In genomic region chr6:166952567-166953464, GRCh38 we compare ENCODE assay signal across 13 cellular contexts. TPM values are rescaled to one million over a fixed set of nuclear protein-coding genes. Genes with fewer than 3 reads are reported as not detected.
DNase-seq lines count a peak whose midpoint lies in the region; ATAC-seq and TF ChIP-seq lines count a peak whose summit lies in the region.
"Had no signal": no experiment of that assay in that cellular context is flagged by ENCODE, and none has a peak within 500 bp of the region (broad histone marks: within the 10 kb centered on the region; RNA-seq: fewer than 3 reads in every experiment).

No MANE protein-coding gene starts in this region.

- H3K4me3 Mint-ChIP-seq in T-cell, result peak overlapping the region; percentile 92
- peak overlapping the region; percentile 84 to 94 for H3K4me3 Mint-ChIP-seq in activated T-cell treated with anti-CD3 and anti-CD28 coated beads, Interleukin-2, amount 50 U/mL, for 72 hours
- no peak overlapping the region for H3K4me3 Mint-ChIP-seq in endodermal cell

- H3K4me3 ChIP-seq in endodermal cell (ENCODE audit: low read length), result no peak overlapping the region
- no peak overlapping the region for H3K4me3 ChIP-seq in SK-N-SH (ENCODE audit: low read depth in 2 of 2, low read length in 1 of 2)

- H3F3A ChIP-seq in SK-N-SH (replicated peaks; ENCODE audit: insufficient read depth), result no peaks in the 10 kb centered on the region

- no peaks in the 10 kb centered on the region for H3K9me2 ChIP-seq in SK-N-SH

- no peak overlapping the region for H3K27ac ChIP-seq in endodermal cell (ENCODE audit: low read depth, low read length)
- no peak overlapping the region for H3K27ac ChIP-seq in SK-N-SH (ENCODE audit: low read depth in 2 of 2, low read length in 1 of 2)
- H3K27ac ChIP-seq: RWPE1 had no signal

- no peak for TF ChIP-seq RAD21 in SK-N-SH (IDR thresholded peaks at IDR 0.05; ENCODE audit: low read length)

- TF ChIP-seq CTCF in endodermal cell (conservative IDR thresholded peaks at IDR 0.05) (no peak), SK-N-SH (IDR thresholded peaks at IDR 0.05) (no peak)

- POLR2A ChIA-PET in T-cell (lab: Charles Lee) (interaction anchor here in 1 of 2 donors (0.7 to 1.8 kb wide), 5 partner anchors 10 to 37 kb away, joined by 3 to 5 read pairs (median 4); no protein-coding TSS in a partner anchor), SK-N-SH (lab: Yijun Ruan, JAX) (no interaction called here)

- no peak for ATAC-seq in T-cell (replicated peaks in 1 of 4)
- ATAC-seq in activated T-cell treated with anti-CD3 and anti-CD28 coated beads, Interleukin-2, amount 50 U/mL, for 72 hours (replicated peaks in 1 of 2), result no peak
- ATAC-seq in GM19328 (IDR thresholded peaks at IDR 0.05; ENCODE audit: unreplicated experiment), result no peak
- ATAC-seq in GM18511 (IDR thresholded peaks at IDR 0.05; ENCODE audit: unreplicated experiment), result no peak

- H3K36me3 ChIP-seq in endodermal cell (ENCODE audit: control insufficient read depth, insufficient read depth, low read length), result no peaks in the 10 kb centered on the region
- peaks cover 0 to 7% of the 10 kb centered on the region in 2 experiments for H3K36me3 ChIP-seq in SK-N-SH (replicated peaks in 1 of 2; ENCODE audit: control insufficient read depth in 1 of 2, insufficient read depth in 2 of 2, low read length in 1 of 2)

- H3K27ac Mint-ChIP-seq in T-cell (peak overlapping the region; percentile 93 to 98), endodermal cell (no peak overlapping the region)
- H3K27ac Mint-ChIP-seq in activated T-cell treated with anti-CD3 and anti-CD28 coated beads, Interleukin-2, amount 50 U/mL, for 72 hours, result peak overlapping the region; percentile 79
- H3K27ac Mint-ChIP-seq: mesothelial cell of epicardium had no signal

- H3K9ac ChIP-seq in endodermal cell (ENCODE audit: extremely low read depth, low read length, poor library complexity, severe bottlenecking) (no peak overlapping the region), SK-N-SH (no peak overlapping the region)

- peak in 19 of 34 experiments; percentile 18 to 57 (median 34) for DNase-seq in T-cell
- peak; percentile 28 to 37 for DNase-seq in activated T-cell treated with anti-CD3 and anti-CD28 coated beads, Interleukin-2, amount 50 U/mL, for 72 hours
- peak; percentile 28 for DNase-seq in endodermal cell
- peak; percentile 10 for DNase-seq in stimulated activated naive CD4-positive, alpha-beta T cell treated with Interleukin-2 at 50 U/mL for 16 hours (lab: John Stamatoyannopoulos, UW)
- DNase-seq in NCI-H82 treated with DMSO at 0.1 percent for 48 hours (lab: John Stamatoyannopoulos, UW; ENCODE audit: unreplicated experiment), result no peak
- DNase-seq in SK-N-SH, result no peak
- DNase-seq: cerebellar nuclear complex, NCI-H1417 treated with DMSO at 0.1 percent for 48 hours, NCI-H510A had no signal

- no peaks in the 10 kb centered on the region for H3K9me3 Mint-ChIP-seq in T-cell
- no peaks in the 10 kb centered on the region for H3K9me3 Mint-ChIP-seq in activated T-cell treated with anti-CD3 and anti-CD28 coated beads, Interleukin-2, amount 50 U/mL, for 72 hours
- H3K9me3 Mint-ChIP-seq in endodermal cell, result peaks cover 3% of the 10 kb centered on the region
- H3K9me3 Mint-ChIP-seq: mesothelial cell of epicardium had no signal

- CTCF ChIA-PET in T-cell (lab: Charles Lee), result interaction anchor here (0.7 to 2.2 kb wide), 6 partner anchors 11 to 37 kb away, joined by 3 to 14 read pairs (median 4); no protein-coding TSS in a partner anchor
- CTCF ChIA-PET in SK-N-SH (lab: Yijun Ruan, JAX), result interaction anchor here (1.0 to 2.9 kb wide), 13 partner anchors 10 to 189 kb away, joined by 3 to 13 read pairs (median 6); no protein-coding TSS in a partner anchor

- H3K36me3 Mint-ChIP-seq in T-cell (peaks cover 32% of the 10 kb centered on the region), endodermal cell (ENCODE audit: low read depth) (peaks cover 16% of the 10 kb centered on the region)
- H3K36me3 Mint-ChIP-seq in activated T-cell treated with anti-CD3 and anti-CD28 coated beads, Interleukin-2, amount 50 U/mL, for 72 hours (ENCODE audit: insufficient read depth in 2 of 2), result peaks cover 0 to 2% of the 10 kb centered on the region in 2 donors

- WGBS in endodermal cell (ENCODE audit: insufficient coverage in 1 of 2, insufficient read length in 1 of 2), 2 experiments, result 90 to 92% methylated on average over 13 to 17 of the region's 17 CpGs
- 95% methylated on average over 17 of the region's 17 CpGs for WGBS in SK-N-SH (ENCODE audit: low lambda C conversion rate)

- no peak for TF ChIP-seq EP300 in SK-N-SH (IDR thresholded peaks at IDR 0.05; ENCODE audit: borderline replicate concordance in 1 of 2, low read depth in 1 of 2, low read length in 1 of 2)

- H3K79me2 ChIP-seq in SK-N-SH (ENCODE audit: insufficient read depth), result no peaks in the 10 kb centered on the region

- H3K27me3 ChIP-seq in endodermal cell (ENCODE audit: control insufficient read depth, insufficient read depth, low read length, poor library complexity, severe bottlenecking) (peaks cover 8% of the 10 kb centered on the region), SK-N-SH (ENCODE audit: insufficient read depth) (no peaks in the 10 kb centered on the region)

- H3K27me3 Mint-ChIP-seq in T-cell (no peaks in the 10 kb centered on the region), endodermal cell (ENCODE audit: insufficient read depth) (peaks cover 15% of the 10 kb centered on the region)
- no peaks in the 10 kb centered on the region for H3K27me3 Mint-ChIP-seq in activated T-cell treated with anti-CD3 and anti-CD28 coated beads, Interleukin-2, amount 50 U/mL, for 72 hours (ENCODE audit: low read depth)

- no peaks in the 10 kb centered on the region for H4K20me1 ChIP-seq in SK-N-SH (ENCODE audit: insufficient read depth)

- H3K4me2 ChIP-seq in SK-N-SH, result no peak overlapping the region

- H2AFZ ChIP-seq in SK-N-SH (ENCODE audit: low read depth), result no peak overlapping the region

- H3K4me1 ChIP-seq in endodermal cell (ENCODE audit: control insufficient read depth, insufficient read depth, low read length) (no peaks in the 10 kb centered on the region), SK-N-SH (ENCODE audit: control insufficient read depth in 1 of 2, insufficient read depth in 2 of 2, low read depth in 1 of 2, low read length in 1 of 2) (peaks cover 0 to 14% of the 10 kb centered on the region in 2 experiments; a peak in 1 of 4 replicates)

- H3K4me1 Mint-ChIP-seq in T-cell (peaks cover 63 to 73% (median 67%) of the 10 kb centered on the region in 3 donors), endodermal cell (peaks cover 12% of the 10 kb centered on the region)
- peaks cover 73% of the 10 kb centered on the region for H3K4me1 Mint-ChIP-seq in activated T-cell treated with anti-CD3 and anti-CD28 coated beads, Interleukin-2, amount 50 U/mL, for 72 hours (ENCODE audit: low read depth)

- H3K9me3 ChIP-seq in endodermal cell (ENCODE audit: control insufficient read depth, low read length) (no peaks in the 10 kb centered on the region), SK-N-SH (no peaks in the 10 kb centered on the region)

TF ChIP-seq in SK-N-SH, 30 proteins besides CTCF, POLR2A, EP300 and RAD21:
- no peak for TF ChIP-seq RXRA (IDR thresholded peaks at IDR 0.05; ENCODE audit: borderline replicate concordance, low read depth)
- no peak for TF ChIP-seq MAX (IDR thresholded peaks at IDR 0.05; ENCODE audit: low read depth)
TF ChIP-seq in SK-N-SH: peak in this region for 0.

RNA-seq across cellular contexts. Expression of gene RNASET2, which starts 3.5 kb away (rescaled TPM):
- total RNA-seq in T-cell (100 to 1,000 TPM; 121 to 275 (median 252) TPM), endodermal cell (10 to 100 TPM; 25.8 to 29.3 TPM)
- 10 to 100 TPM; 44.3 to 46.3 TPM for total RNA-seq in activated T-cell treated with anti-CD3 and anti-CD28 coated beads, Interleukin-2, amount 50 U/mL, for 72 hours
- 15.1 TPM for polyA plus RNA-seq in endodermal cell (2013, experiment 1 of 2)
- polyA plus RNA-seq in endodermal cell (2013, experiment 2 of 2), result 18.5 TPM
- 58.4 and 59.2 TPM in 2 replicates for polyA plus RNA-seq in SK-N-SH (2012; rRNA removed)
- polyA plus RNA-seq in SK-N-SH (2012; cell fraction: cytosol; rRNA removed), result 54.7 and 56.7 TPM in 2 replicates
- 43.6 and 50.8 TPM in 2 replicates for polyA plus RNA-seq in SK-N-SH (2012; cell fraction: nucleus; rRNA removed)

RNA-seq across cellular contexts. Expression of gene CEP43, which starts 46.4 kb away (rescaled TPM):
- total RNA-seq in T-cell, result 10 to 100 TPM; 12.3 to 15.9 (median 14.8) TPM
- 10 to 100 TPM; 17.9 to 20.7 TPM for total RNA-seq in activated T-cell treated with anti-CD3 and anti-CD28 coated beads, Interleukin-2, amount 50 U/mL, for 72 hours
- total RNA-seq in endodermal cell, result 10 to 100 TPM; 36.0 to 43.9 TPM
- 28.5 TPM for polyA plus RNA-seq in endodermal cell (2013, experiment 1 of 2)
- 30.3 TPM for polyA plus RNA-seq in endodermal cell (2013, experiment 2 of 2)
- polyA plus RNA-seq in SK-N-SH (2012; rRNA removed), result 7.5 and 9.7 TPM in 2 replicates
- 8.4 and 11.3 TPM in 2 replicates for polyA plus RNA-seq in SK-N-SH (2012; cell fraction: cytosol; rRNA removed)
- 17.1 and 27.9 TPM in 2 replicates for polyA plus RNA-seq in SK-N-SH (2012; cell fraction: nucleus; rRNA removed)

Comparison
In these comparisons a context has a peak if more than half of its experiments do, and no peak if none do; other contexts are left out.
1. DNase-seq: peak in T-cell (19 of 34), activated T-cell treated with anti-CD3 and anti-CD28 coated beads, Interleukin-2, amount 50 U/mL, for 72 hours (2 of 2), endodermal cell (single experiment) and stimulated activated naive CD4-positive, alpha-beta T cell treated with Interleukin-2 at 50 U/mL for 16 hours (single experiment); none in NCI-H82 treated with DMSO at 0.1 percent for 48 hours (single experiment) and SK-N-SH (single experiment).